In genomic region chr12:2453076-2453806, GRCh38 we compare ENCODE assay signal across 15 cellular contexts.
DNase-seq lines count a peak whose midpoint lies in the region; ATAC-seq and TF ChIP-seq lines count a peak whose summit lies in the region.
"Had no signal": no experiment of that assay in that cellular context is flagged by ENCODE, and none has a peak within 500 bp of the region (broad histone marks: within the 10 kb centered on the region; RNA-seq: fewer than 3 reads in every experiment).

No MANE protein-coding gene starts in this region.

- intact Hi-C loops in sigmoid colon (cut with DNase I) (no loop called here), lower lobe of right lung (cut with DNase I) (no loop called here)

- no peaks in the 10 kb centered on the region for H3K36me3 ChIP-seq in BLaER1
- peaks cover 0 to 64% (median 14%) of the 10 kb centered on the region in 4 donors for H3K36me3 ChIP-seq in sigmoid colon
- H3K36me3 ChIP-seq in lower lobe of right lung, result no peaks in the 10 kb centered on the region
- H3K36me3 ChIP-seq: BE2C had no signal

- peak overlapping the region; percentile 10 for H3K27ac Mint-ChIP-seq in chondrocyte (ENCODE audit: unreplicated experiment)

- peaks cover 11% of the 10 kb centered on the region for H3K4me1 Mint-ChIP-seq in chondrocyte (ENCODE audit: low read depth)

- no peak for ATAC-seq in lower lobe of right lung
- no peak for ATAC-seq in GM19324 (IDR thresholded peaks at IDR 0.05; ENCODE audit: low FRiP score, unreplicated experiment)
- ATAC-seq: HCT116, Panc1 had no signal

- no peak overlapping the region for H3K27ac ChIP-seq in BLaER1
- H3K27ac ChIP-seq in HL-60 (replicated peaks), result peak overlapping the region; percentile 22; the same call in 1 of the 2 replicates
- no peak overlapping the region for H3K27ac ChIP-seq in sigmoid colon
- no peak overlapping the region for H3K27ac ChIP-seq in lower lobe of right lung

- H3K4me2 ChIP-seq in BLaER1, result peak overlapping the region; percentile 49
- H3K4me2 ChIP-seq: SK-N-SH had no signal

- H4K20me1 ChIP-seq in BLaER1, result no peaks in the 10 kb centered on the region

- 88 to 90% methylated on average over 15 of the region's 15 CpGs for WGBS in sigmoid colon, 2 donors

- peaks cover 26% of the 10 kb centered on the region for H3K4me1 ChIP-seq in BLaER1
- H3K4me1 ChIP-seq in sigmoid colon, result peaks cover 0 to 15% (median 0%) of the 10 kb centered on the region in 4 donors
- peaks cover 11% of the 10 kb centered on the region for H3K4me1 ChIP-seq in lower lobe of right lung

- TF ChIP-seq CTCF in HL-60 (IDR thresholded peaks at IDR 0.05; ENCODE audit: insufficient read depth, low read length) (no peak), chondrocyte (IDR thresholded peaks at IDR 0.05) (no peak), sigmoid colon (IDR thresholded peaks at IDR 0.05) (no peak), lower lobe of right lung (IDR thresholded peaks at IDR 0.05) (no peak)

- H3K4me3 ChIP-seq in BLaER1 (no peak overlapping the region), HL-60 (replicated peaks; ENCODE audit: insufficient read depth, low read length) (no peak overlapping the region), sigmoid colon (no peak overlapping the region), lower lobe of right lung (no peak overlapping the region)

- no peak for TF ChIP-seq EP300 in sigmoid colon (IDR thresholded peaks at IDR 0.05)

- H3K27me3 ChIP-seq in BLaER1 (no peaks in the 10 kb centered on the region), HL-60 (ENCODE audit: insufficient read depth, poor library complexity, severe bottlenecking) (no peaks in the 10 kb centered on the region), sigmoid colon (no peaks in the 10 kb centered on the region), lower lobe of right lung (ENCODE audit: low read depth) (no peaks in the 10 kb centered on the region)
- H3K27me3 ChIP-seq: BE2C had no signal

- H3K9me3 ChIP-seq in BLaER1 (no peaks in the 10 kb centered on the region), sigmoid colon (no peaks in the 10 kb centered on the region), lower lobe of right lung (no peaks in the 10 kb centered on the region)
- H3K9me3 ChIP-seq: BE2C, SK-N-SH had no signal

- peak in 1 of 2 experiments; percentile 33 for DNase-seq in HL-60 (ENCODE audit: low read depth in 1 of 2, low spot score in 1 of 2)
- no peak for DNase-seq in chondrocyte (ENCODE audit: low spot score)
- peak; percentile 3 for DNase-seq in sigmoid colon
- DNase-seq in lower lobe of right lung, result no peak
- DNase-seq in activated T-cell treated with anti-CD3 and anti-CD28 coated beads, Interleukin-2, amount 50 U/mL, for 48 hours, result no peak
- DNase-seq in stimulated activated CD4-positive, alpha-beta T cell treated with anti-CD3 and anti-CD28 coated beads, Interleukin-15, amount 100 ng/mL, for 24 hours, result no peak
- DNase-seq: BE2C, NCI-H1048, NCI-H1694, Right ventricle myocardium superior, SK-N-SH had no signal

- H3K9ac ChIP-seq in BLaER1, result no peak overlapping the region
- H3K9ac ChIP-seq: SK-N-SH had no signal

- peaks cover 13% of the 10 kb centered on the region for H3K36me3 Mint-ChIP-seq in chondrocyte (ENCODE audit: low read depth)

- H3K9me3 Mint-ChIP-seq in chondrocyte (ENCODE audit: low read depth), result no peaks in the 10 kb centered on the region

- no peaks in the 10 kb centered on the region for H3K27me3 Mint-ChIP-seq in chondrocyte (ENCODE audit: low read depth)

- no peak for TF ChIP-seq POLR2A in sigmoid colon (IDR thresholded peaks at IDR 0.05)

- H3K4me3 Mint-ChIP-seq in chondrocyte (ENCODE audit: unreplicated experiment), result no peak overlapping the region
